8 cellular contexts compared by ENCODE assay signal in the genomic region with DNA sequence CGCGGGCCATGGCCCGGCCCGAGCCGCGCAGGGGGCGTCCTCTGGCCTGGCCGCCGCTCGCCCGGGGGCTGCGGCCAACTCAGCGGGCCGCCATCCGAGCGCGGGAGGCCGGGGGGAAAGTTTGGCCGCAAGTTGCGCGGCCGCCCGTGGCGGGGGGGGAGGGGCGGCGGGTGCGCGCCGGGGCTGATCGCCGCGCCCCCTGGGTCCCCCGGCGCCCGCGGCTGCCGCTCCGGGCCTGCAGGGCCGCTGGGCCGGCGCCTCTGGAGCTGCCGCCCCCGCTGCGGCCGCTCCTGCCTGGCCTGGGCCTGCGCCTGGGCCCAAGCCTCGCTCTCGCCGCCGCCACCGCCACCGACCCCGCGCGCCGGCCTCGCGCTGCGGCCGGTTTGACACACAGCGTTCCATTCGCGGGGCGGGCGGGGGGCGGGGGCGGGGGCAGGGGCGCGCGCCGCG. TPM values are rescaled to one million over a fixed set of nuclear protein-coding genes. Genes with fewer than 3 reads are reported as not detected.
A peak's percentile ranks its signal among the peaks of the same experiment; 100 is the strongest.
DNase-seq lines count a peak whose midpoint lies in the region; ATAC-seq and TF ChIP-seq lines count a peak whose summit lies in the region.

A gene (minus strand): TSS at position 385 of the 450 bp plus-strand sequence. CDS start 699 bp downstream, outside the sequence.

- H3K4me1 ChIP-seq in upper lobe of left lung = peaks cover 28 to 56% (median 45%) of the 10 kb centered on the region in 4 donors

- H3K36me3 ChIP-seq in upper lobe of left lung = peaks cover 0 to 5% (median under 1%) of the 10 kb centered on the region in 4 donors

- in situ Hi-C loops in KBM-7 (cut with MboI; ENCODE audit: low pct_unique_long_range_greater_than_20kb, low sequenced_read_pairs) = no loop called here

- no CpG with 5 or more reads among the region's 72 CpGs for WGBS in upper lobe of left lung, 2 donors

- H3K4me3 ChIP-seq in Jurkat, Clone E6-1 (ENCODE audit: low read length) = peak within 1 kb of the TSS; percentile 58
- peak within 1 kb of the TSS; percentile 77 for H3K4me3 ChIP-seq in choroid plexus epithelial cell (ENCODE audit: low read depth, low read length)
- H3K4me3 ChIP-seq in upper lobe of left lung = peak within 1 kb of the TSS; percentile 92 to 97 (median 96)

- peak within 1 kb of the TSS; percentile 81 to 92 (median 90) for H3K27ac ChIP-seq in upper lobe of left lung

- TF ChIP-seq CTCF in choroid plexus epithelial cell (conservative IDR thresholded peaks at IDR 0.05; ENCODE audit: low read depth, low read length) (no peak), upper lobe of left lung (IDR thresholded peaks at IDR 0.05) (no peak)

- H3K27me3 ChIP-seq in upper lobe of left lung = no peaks in the 10 kb centered on the region

- ATAC-seq in GM18505 (IDR thresholded peaks at IDR 0.05; ENCODE audit: unreplicated experiment) (peak; percentile 26), upper lobe of left lung (ENCODE audit: low FRiP score in 2 of 2) (no peak)

- TF ChIP-seq EP300 in upper lobe of left lung (IDR thresholded peaks at IDR 0.05) = no peak

- no peaks in the 10 kb centered on the region for H3K9me3 ChIP-seq in upper lobe of left lung

- no peak for DNase-seq in Jurkat, Clone E6-1 (ENCODE audit: low read depth, low spot score)
- DNase-seq in choroid plexus epithelial cell (ENCODE audit: low read depth) (no peak), lung microvascular endothelial cell (ENCODE audit: low read depth in 2 of 2) (no peak), upper lobe of left lung (no peak), RKO (ENCODE audit: low spot score) (no peak), KBM-7 (no peak)
- no peak for DNase-seq in activated CD4-positive, alpha-beta T cell treated with anti-CD3 and anti-CD28 coated beads, Interleukin-2, amount 50 U/mL, for 1 hour

- TF ChIP-seq POLR2A in GM18505 (IDR thresholded peaks at IDR 0.05; ENCODE audit: borderline replicate concordance, extremely low read depth, insufficient read depth, insufficient read length) (no peak), upper lobe of left lung (IDR thresholded peaks at IDR 0.05) (peak in 1 of 4 donors; percentile 24)

RNA-seq across cellular contexts. Expression of the gene that starts here (rescaled TPM):
- polyA plus RNA-seq in Jurkat, Clone E6-1 (2012; ENCODE audit: insufficient read depth, insufficient read length) = 12.4 TPM
- total RNA-seq in lung microvascular endothelial cell = 22.9 and 38.5 TPM in 2 replicates
- 10 to 100 TPM; 55.5 to 86.8 (median 63.1) TPM for total RNA-seq in upper lobe of left lung
